25 cellular contexts compared by ENCODE assay signal in the genomic region with DNA sequence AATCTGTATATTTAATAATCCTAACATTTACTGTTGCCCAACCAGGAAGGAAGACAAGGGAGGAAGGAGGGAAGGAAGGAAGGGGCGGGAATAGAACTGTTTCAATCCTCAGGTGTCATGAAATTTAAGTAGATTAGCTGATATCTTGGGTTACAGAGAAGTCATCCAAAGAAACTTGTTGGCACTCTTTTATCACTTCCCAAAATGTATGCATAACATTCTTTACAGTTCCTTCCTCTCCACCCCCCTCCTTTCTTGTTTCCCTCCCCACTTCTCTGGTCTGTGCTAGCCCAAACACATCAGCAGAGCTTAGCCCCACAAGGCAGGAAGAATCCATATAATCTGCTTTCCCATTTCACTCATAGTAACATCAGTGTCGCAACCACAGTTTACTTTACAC.
"Had no signal": no experiment of that assay in that cellular context is flagged by ENCODE, and none has a peak within 500 bp of the region (broad histone marks: within the 10 kb centered on the region; RNA-seq: fewer than 3 reads in every experiment).

No MANE protein-coding gene starts in this region.

- H3K27me3 Mint-ChIP-seq: memory B cell; naive B cell; natural killer cell treated with Interleukin-12 subunit alpha and Interleukin-12 subunit beta and Interleukin-15 and Interleukin-18, amount 100 ng/mL, for 72 hours; progenitor cell of endocrine pancreas; type B pancreatic cell had no signal

- DNase-seq: dermis blood vessel endothelial cell; effector memory CD4-positive, alpha-beta T cell; foreskin fibroblast; gastrocnemius medialis; head of caudate nucleus; kidney; mucosa of descending colon; naive B cell; stimulated activated CD4-positive, alpha-beta T cell treated with anti-CD3 and anti-CD28 coated beads, Interleukin-12 subunit alpha, Interleukin-12 subunit beta, amount 100 ng/mL, for 4 hours; stimulated activated CD4-positive, alpha-beta T cell treated with anti-CD3 and anti-CD28 coated beads, Interleukin-2, amount 100 ng/mL, for 24 hours; stimulated activated CD4-positive, alpha-beta T cell treated with anti-CD3 and anti-CD28 coated beads, Interleukin-4, amount 100 ng/mL, for 24 hours; stimulated activated naive CD4-positive, alpha-beta T cell treated with Interleukin-2 at 50 U/mL for 16 hours; substantia nigra; testis; tibial artery had no signal

- H3K36me3 Mint-ChIP-seq: memory B cell; mesothelial cell of epicardium; naive B cell; natural killer cell treated with Interleukin-12 subunit alpha and Interleukin-12 subunit beta and Interleukin-15 and Interleukin-18, amount 100 ng/mL, for 72 hours; stimulated activated effector memory CD8-positive, alpha-beta T cell treated with anti-CD3 and anti-CD28 coated beads, Interleukin-12 subunit alpha, Interleukin-12 subunit beta, amount 100 ng/mL, for 72 hours had no signal

- ATAC-seq: esophagus mucosa; gastrocnemius medialis; left lobe of liver; mucosa of descending colon; natural killer cell treated with Interleukin-12 subunit alpha and Interleukin-12 subunit beta and Interleukin-15 and Interleukin-18, amount 100 ng/mL, for 72 hours; sciatic nerve; stimulated activated effector memory CD8-positive, alpha-beta T cell treated with anti-CD3 and anti-CD28 coated beads, Interleukin-12 subunit alpha, Interleukin-12 subunit beta, amount 100 ng/mL, for 72 hours had no signal

- H3K4me1 Mint-ChIP-seq: memory B cell; naive B cell; stimulated activated effector memory CD8-positive, alpha-beta T cell treated with anti-CD3 and anti-CD28 coated beads, Interleukin-12 subunit alpha, Interleukin-12 subunit beta, amount 100 ng/mL, for 72 hours had no signal

- H3K4me3 Mint-ChIP-seq: memory B cell; mesothelial cell of epicardium; naive B cell; natural killer cell treated with Interleukin-12 subunit alpha and Interleukin-12 subunit beta and Interleukin-15 and Interleukin-18, amount 100 ng/mL, for 72 hours; neural crest cell; stimulated activated effector memory CD8-positive, alpha-beta T cell treated with anti-CD3 and anti-CD28 coated beads, Interleukin-12 subunit alpha, Interleukin-12 subunit beta, amount 100 ng/mL, for 72 hours; type B pancreatic cell had no signal

- H3K9me3 Mint-ChIP-seq: memory B cell, mesothelial cell of epicardium, neural crest cell, type B pancreatic cell had no signal

- H3K27ac Mint-ChIP-seq: memory B cell; mesothelial cell of epicardium; natural killer cell treated with Interleukin-12 subunit alpha and Interleukin-12 subunit beta and Interleukin-15 and Interleukin-18, amount 100 ng/mL, for 72 hours; progenitor cell of endocrine pancreas; stimulated activated effector memory CD8-positive, alpha-beta T cell treated with anti-CD3 and anti-CD28 coated beads, Interleukin-12 subunit alpha, Interleukin-12 subunit beta, amount 100 ng/mL, for 72 hours; type B pancreatic cell had no signal
